Comparison of ENCODE assay signal across 31 cellular contexts in the genomic region with DNA sequence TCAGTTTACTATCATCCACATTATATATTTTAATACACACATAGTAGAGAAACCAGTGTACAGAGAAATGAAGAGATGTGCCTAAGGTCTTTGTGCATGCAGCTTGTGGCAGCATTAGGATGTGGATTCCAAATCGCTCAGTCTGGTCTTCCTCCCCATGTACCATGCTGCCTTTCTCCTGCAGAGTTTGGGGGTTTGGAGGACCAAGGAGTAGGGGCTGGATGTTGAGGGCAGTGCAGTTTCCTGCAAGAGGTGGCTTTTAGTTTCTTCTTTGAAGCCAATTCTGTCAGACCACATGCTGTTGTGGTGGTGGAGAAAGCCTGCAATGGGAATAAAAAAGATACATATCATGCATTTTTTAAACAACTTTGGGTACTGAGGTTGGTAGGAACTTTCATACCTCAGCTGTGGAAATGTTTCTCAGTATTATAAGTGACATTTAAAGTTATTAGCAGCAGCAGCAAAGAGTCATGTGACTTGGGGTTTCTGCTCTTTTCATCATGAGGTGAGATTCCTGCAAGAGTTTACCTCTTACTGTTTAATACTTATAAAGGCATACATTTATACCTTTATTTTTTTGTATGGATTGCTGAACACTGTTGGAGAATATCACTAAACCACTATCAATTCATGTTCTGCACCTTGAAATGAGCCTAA. TPM values are rescaled to one million over a fixed set of nuclear protein-coding genes. Genes with fewer than 3 reads are reported as not detected.
DNase-seq lines count a peak whose midpoint lies in the region; ATAC-seq and TF ChIP-seq lines count a peak whose summit lies in the region.
"Had no signal": no experiment of that assay in that cellular context is flagged by ENCODE, and none has a peak within 500 bp of the region (broad histone marks: within the 10 kb centered on the region; RNA-seq: fewer than 3 reads in every experiment).

No MANE protein-coding gene starts in this region.

- no peak overlapping the region for H3K4me3 ChIP-seq in CD4-positive, CD25-positive, alpha-beta regulatory T cell (ENCODE audit: low read depth, low read length)
- peak overlapping the region; percentile 53 for H3K4me3 ChIP-seq in endodermal cell (ENCODE audit: low read length)
- H3K4me3 ChIP-seq: gastrocnemius medialis, hepatocyte, smooth muscle cell, stomach, thyroid gland, uterus had no signal

- DNase-seq in T-helper 1 cell (no peak), endodermal cell (no peak), DMS53 treated with DMSO at 0.1 percent for 48 hours (lab: John Stamatoyannopoulos, UW; ENCODE audit: unreplicated experiment) (no peak)
- no peak for DNase-seq in CD4-positive, CD25-positive, alpha-beta regulatory T cell
- DNase-seq: 8988T; activated CD4-positive, CD25-positive, alpha-beta regulatory T cell; activated gamma-delta T cell treated with Interleukin-2 at 50 U/mL for 16 hours; aorta; gastrocnemius medialis; KBM-7; left cardiac atrium; NCI-H1105; NCI-H187; NCI-H2171; NCI-H510A; right cardiac atrium; stomach; thyroid gland; uterus had no signal

- H3K27me3 Mint-ChIP-seq in T-helper 1 cell treated with Interleukin-12 subunit alpha and Interleukin-12 subunit beta and Interleukin-4 antibody, amounts not matched to agents 30 μg/mL and 1 μg/mL, for 36 hours (ENCODE audit: low read depth), result no peaks in the 10 kb centered on the region
- no peaks in the 10 kb centered on the region for H3K27me3 Mint-ChIP-seq in CD4-positive, CD25-positive, alpha-beta regulatory T cell
- peaks cover 2% of the 10 kb centered on the region for H3K27me3 Mint-ChIP-seq in endodermal cell (ENCODE audit: insufficient read depth)
- H3K27me3 Mint-ChIP-seq: memory B cell had no signal

- peak overlapping the region; percentile 36 for H3K4me3 Mint-ChIP-seq in T-helper 1 cell treated with Interleukin-12 subunit alpha and Interleukin-12 subunit beta and Interleukin-4 antibody, amounts not matched to agents 30 μg/mL and 1 μg/mL, for 36 hours
- no peak overlapping the region for H3K4me3 Mint-ChIP-seq in CD4-positive, CD25-positive, alpha-beta regulatory T cell
- no peak overlapping the region for H3K4me3 Mint-ChIP-seq in endodermal cell
- H3K4me3 Mint-ChIP-seq: memory B cell had no signal

- no peak overlapping the region for H3K27ac ChIP-seq in CD4-positive, CD25-positive, alpha-beta regulatory T cell (ENCODE audit: insufficient read depth, low read length, poor library complexity, severe bottlenecking)
- H3K27ac ChIP-seq in VCaP (peak overlapping the region; percentile 51), endodermal cell (ENCODE audit: low read depth, low read length) (no peak overlapping the region)
- H3K27ac ChIP-seq: C4-2B, hepatocyte, stomach, thyroid gland, uterus had no signal

- H3K36me3 Mint-ChIP-seq in T-helper 1 cell treated with Interleukin-12 subunit alpha and Interleukin-12 subunit beta and Interleukin-4 antibody, amounts not matched to agents 30 μg/mL and 1 μg/mL, for 36 hours (ENCODE audit: low read depth), result peaks cover 70% of the 10 kb centered on the region
- H3K36me3 Mint-ChIP-seq in CD4-positive, CD25-positive, alpha-beta regulatory T cell, result peaks cover 63% of the 10 kb centered on the region
- peaks cover 3% of the 10 kb centered on the region for H3K36me3 Mint-ChIP-seq in endodermal cell (ENCODE audit: low read depth)

- TF ChIP-seq CTCF in VCaP (conservative IDR thresholded peaks at IDR 0.05) (no peak), endodermal cell (conservative IDR thresholded peaks at IDR 0.05) (no peak)

- H3K9me3 ChIP-seq in CD4-positive, CD25-positive, alpha-beta regulatory T cell (ENCODE audit: control insufficient read depth in 2 of 2, low read length in 2 of 2), result no peaks in the 10 kb centered on the region
- H3K9me3 ChIP-seq in endodermal cell (ENCODE audit: control insufficient read depth, low read length), result peaks cover 63% of the 10 kb centered on the region
- H3K9me3 ChIP-seq: gastrocnemius medialis, stomach, thyroid gland, uterus had no signal

- no peaks in the 10 kb centered on the region for H3K27me3 ChIP-seq in CD4-positive, CD25-positive, alpha-beta regulatory T cell (ENCODE audit: control insufficient read depth, insufficient read depth, low read length)
- H3K27me3 ChIP-seq in endodermal cell (ENCODE audit: control insufficient read depth, insufficient read depth, low read length, poor library complexity, severe bottlenecking), result no peaks in the 10 kb centered on the region
- H3K27me3 ChIP-seq: gastrocnemius medialis, stomach, thyroid gland, uterus had no signal

- H3K9me3 Mint-ChIP-seq in T-helper 1 cell treated with Interleukin-12 subunit alpha and Interleukin-12 subunit beta and Interleukin-4 antibody, amounts not matched to agents 30 μg/mL and 1 μg/mL, for 36 hours, result peaks cover 14% of the 10 kb centered on the region
- peaks cover 0 to 1% (median 0%) of the 10 kb centered on the region in 7 donors for H3K9me3 Mint-ChIP-seq in CD4-positive, CD25-positive, alpha-beta regulatory T cell
- peaks cover 39% of the 10 kb centered on the region for H3K9me3 Mint-ChIP-seq in endodermal cell

- H3K4me1 Mint-ChIP-seq in T-helper 1 cell treated with Interleukin-12 subunit alpha and Interleukin-12 subunit beta and Interleukin-4 antibody, amounts not matched to agents 30 μg/mL and 1 μg/mL, for 36 hours (ENCODE audit: low read depth), result peaks cover 17% of the 10 kb centered on the region
- peaks cover 10 to 23% (median 16%) of the 10 kb centered on the region in 4 donors for H3K4me1 Mint-ChIP-seq in CD4-positive, CD25-positive, alpha-beta regulatory T cell
- peaks cover 33% of the 10 kb centered on the region for H3K4me1 Mint-ChIP-seq in endodermal cell
- H3K4me1 Mint-ChIP-seq: memory B cell had no signal

- H3K4me1 ChIP-seq in CD4-positive, CD25-positive, alpha-beta regulatory T cell (ENCODE audit: control insufficient read depth, insufficient read depth, low read length, poor library complexity, severe bottlenecking), result peaks cover 3% of the 10 kb centered on the region
- H3K4me1 ChIP-seq in endodermal cell (ENCODE audit: control insufficient read depth, insufficient read depth, low read length), result no peaks in the 10 kb centered on the region
- H3K4me1 ChIP-seq: gastrocnemius medialis, stomach, thyroid gland, uterus had no signal

- ATAC-seq in CD4-positive, CD25-positive, alpha-beta regulatory T cell (ENCODE audit: low read depth in 2 of 2), result no peak
- no peak for ATAC-seq in HG03108 (IDR thresholded peaks at IDR 0.05; ENCODE audit: unreplicated experiment)
- ATAC-seq in HG02759 (IDR thresholded peaks at IDR 0.05; ENCODE audit: unreplicated experiment), result no peak
- ATAC-seq: right cardiac atrium had no signal

- peaks cover 52% of the 10 kb centered on the region for H3K36me3 ChIP-seq in CD4-positive, CD25-positive, alpha-beta regulatory T cell (ENCODE audit: control insufficient read depth, insufficient read depth, low read length)
- H3K36me3 ChIP-seq in endodermal cell (ENCODE audit: control insufficient read depth, insufficient read depth, low read length), result no peaks in the 10 kb centered on the region
- H3K36me3 ChIP-seq: gastrocnemius medialis, stomach, thyroid gland, uterus had no signal

- H3K9ac ChIP-seq in endodermal cell (ENCODE audit: extremely low read depth, low read length, poor library complexity, severe bottlenecking), result no peak overlapping the region

- 100% methylated on average over 1 of the region's 1 CpG; no CpG with 5 or more reads in 1 of the 2 experiments for WGBS in endodermal cell (ENCODE audit: insufficient coverage in 1 of 2, insufficient read length in 1 of 2), 2 experiments

- H3K27ac Mint-ChIP-seq in T-helper 1 cell treated with Interleukin-12 subunit alpha and Interleukin-12 subunit beta and Interleukin-4 antibody, amounts not matched to agents 30 μg/mL and 1 μg/mL, for 36 hours, result peak overlapping the region; percentile 60
- peak overlapping the region in 2 of 3 donors; percentile 91 to 94 for H3K27ac Mint-ChIP-seq in CD4-positive, CD25-positive, alpha-beta regulatory T cell
- H3K27ac Mint-ChIP-seq in endodermal cell, result no peak overlapping the region

RNA-seq across cellular contexts. Expression of gene TESPA1, which starts 34.4 kb away (rescaled TPM):
- 93.8 TPM for total RNA-seq in CD4-positive, CD25-positive, alpha-beta regulatory T cell
- 100 to 1,000 TPM in 2 of 4 donors, 10 to 100 TPM in 2; 78.0 to 121 (median 100) TPM for polyA plus RNA-seq in CD4-positive, CD25-positive, alpha-beta regulatory T cell
- total RNA-seq in endodermal cell, result not detected
- not detected for polyA plus RNA-seq in endodermal cell (2013, experiment 1 of 2)
- polyA plus RNA-seq in endodermal cell (2013, experiment 2 of 2), result not detected
- total RNA-seq: bronchial epithelial cell, fibroblast of lung, hepatocyte, MCF 10A, SK-MEL-5, smooth muscle cell had no signal
- polyA plus RNA-seq: fibroblast of lung, hepatocyte, smooth muscle cell had no signal

Comparison
In these comparisons a context has a peak if more than half of its experiments do, and no peak if none do; other contexts are left out.
1. RNA of gene TESPA1, which starts 34.4 kb away (total RNA-seq): 93.8 TPM in CD4-positive, CD25-positive, alpha-beta regulatory T cell (single experiment); not detected in endodermal cell; every median in the first group is over 10 times any median in the second.